Comparison of ENCODE assay signal across 30 cellular contexts in genomic region chr1:42155362-42155761, GRCh38. TPM values are rescaled to one million over a fixed set of nuclear protein-coding genes. Genes with fewer than 3 reads are reported as not detected.
DNase-seq lines count a peak whose midpoint lies in the region; ATAC-seq and TF ChIP-seq lines count a peak whose summit lies in the region.
"Had no signal": no experiment of that assay in that cellular context is flagged by ENCODE, and none has a peak within 500 bp of the region (broad histone marks: within the 10 kb centered on the region; RNA-seq: fewer than 3 reads in every experiment).

No MANE protein-coding gene starts in this region.

- H2AFZ ChIP-seq in neural progenitor cell (replicated peaks): no peak overlapping the region

- no peak overlapping the region for H3K4me3 Mint-ChIP-seq in endodermal cell
- no peak overlapping the region for H3K4me3 Mint-ChIP-seq in neural progenitor cell
- H3K4me3 Mint-ChIP-seq: CD14-positive monocyte; CD4-positive, alpha-beta memory T cell; CD4-positive, CD25-positive, alpha-beta regulatory T cell; CD8-positive, alpha-beta memory T cell had no signal

- ATAC-seq in upper lobe of right lung (no peak), GM18870 (IDR thresholded peaks at IDR 0.05; ENCODE audit: unreplicated experiment) (no peak), GM19397 (IDR thresholded peaks at IDR 0.05; ENCODE audit: unreplicated experiment) (no peak)
- ATAC-seq: GM12878 had no signal

- no peaks in the 10 kb centered on the region for H3K36me3 Mint-ChIP-seq in endodermal cell (ENCODE audit: low read depth)
- no peaks in the 10 kb centered on the region for H3K36me3 Mint-ChIP-seq in neural progenitor cell
- H3K36me3 Mint-ChIP-seq: CD14-positive monocyte; CD4-positive, alpha-beta memory T cell; CD4-positive, CD25-positive, alpha-beta regulatory T cell had no signal

- no peak overlapping the region for H3K27ac ChIP-seq in endodermal cell (ENCODE audit: low read depth, low read length)
- no peak overlapping the region for H3K27ac ChIP-seq in neural progenitor cell
- no peak overlapping the region for H3K27ac ChIP-seq in sigmoid colon
- no peak overlapping the region for H3K27ac ChIP-seq in upper lobe of right lung
- H3K27ac ChIP-seq in dorsolateral prefrontal cortex: no peak overlapping the region
- H3K27ac ChIP-seq: BLaER1 had no signal

- no peak overlapping the region for H3K4me3 ChIP-seq in endodermal cell (ENCODE audit: low read length)
- H3K4me3 ChIP-seq in neural progenitor cell: no peak overlapping the region
- H3K4me3 ChIP-seq in sigmoid colon: no peak overlapping the region
- H3K4me3 ChIP-seq in upper lobe of right lung: no peak overlapping the region
- H3K4me3 ChIP-seq in dorsolateral prefrontal cortex: no peak overlapping the region
- H3K4me3 ChIP-seq: BLaER1, GM12878 had no signal

- H3K9me3 Mint-ChIP-seq in endodermal cell: no peaks in the 10 kb centered on the region
- no peaks in the 10 kb centered on the region for H3K9me3 Mint-ChIP-seq in neural progenitor cell
- H3K9me3 Mint-ChIP-seq: CD8-positive, alpha-beta memory T cell had no signal

- H3K4me1 ChIP-seq in endodermal cell (ENCODE audit: control insufficient read depth, insufficient read depth, low read length) (no peaks in the 10 kb centered on the region), neural progenitor cell (no peaks in the 10 kb centered on the region), sigmoid colon (no peaks in the 10 kb centered on the region), upper lobe of right lung (no peaks in the 10 kb centered on the region)
- H3K4me1 ChIP-seq: BE2C, BLaER1 had no signal

- DNase-seq in endodermal cell (peak; percentile 31), neural progenitor cell (ENCODE audit: low spot score) (no peak), sigmoid colon (peak; percentile 32), upper lobe of right lung (peak; percentile 46), NCI-H510A treated with DMSO at 0.1 percent for 48 hours (lab: John Stamatoyannopoulos, UW) (no peak), dorsolateral prefrontal cortex (no peak)
- DNase-seq: 8988T; ACHN; BE2C; C1 segment of cervical spinal cord; CD4-positive, alpha-beta memory T cell; CD4-positive, CD25-positive, alpha-beta regulatory T cell; CD8-positive, alpha-beta memory T cell; COR-L47; DMS 273 treated with DMSO at 0.1 percent for 48 hours; DMS153; DMS53; DMS79; DND-41; EL; GDM1 had no signal

- H4K20me1 ChIP-seq in neural progenitor cell (ENCODE audit: low read depth): no peaks in the 10 kb centered on the region
- H4K20me1 ChIP-seq: BLaER1 had no signal

- intact Hi-C loops in sigmoid colon (cut with DNase I) (no loop called here), upper lobe of right lung (cut with DNase I) (no loop called here), dorsolateral prefrontal cortex (cut with DNase I) (no loop called here)

- no peak for TF ChIP-seq EP300 in sigmoid colon (IDR thresholded peaks at IDR 0.05)

- H3K27me3 Mint-ChIP-seq in endodermal cell (ENCODE audit: insufficient read depth) (peaks cover 11% of the 10 kb centered on the region), neural progenitor cell (ENCODE audit: insufficient read depth, low read depth) (peaks cover 8% of the 10 kb centered on the region)

- H3K9ac ChIP-seq in endodermal cell (ENCODE audit: extremely low read depth, low read length, poor library complexity, severe bottlenecking) (no peak overlapping the region), neural progenitor cell (no peak overlapping the region)
- H3K9ac ChIP-seq: BLaER1 had no signal

- no peaks in the 10 kb centered on the region for H3K4me1 Mint-ChIP-seq in endodermal cell
- no peaks in the 10 kb centered on the region for H3K4me1 Mint-ChIP-seq in neural progenitor cell

- WGBS in endodermal cell (ENCODE audit: insufficient coverage in 1 of 2, insufficient read length in 1 of 2), 2 experiments: 93 to 100% methylated on average over 8 to 12 of the region's 12 CpGs
- WGBS in sigmoid colon, 2 donors: 92 to 94% methylated on average over 12 of the region's 12 CpGs

- no peak overlapping the region for H3K4me2 ChIP-seq in neural progenitor cell
- H3K4me2 ChIP-seq: BLaER1 had no signal

- H3F3A ChIP-seq in neural progenitor cell (ENCODE audit: low read depth): no peaks in the 10 kb centered on the region

- H3K27me3 ChIP-seq in endodermal cell (ENCODE audit: control insufficient read depth, insufficient read depth, low read length, poor library complexity, severe bottlenecking) (no peaks in the 10 kb centered on the region), neural progenitor cell (no peaks in the 10 kb centered on the region), sigmoid colon (no peaks in the 10 kb centered on the region), upper lobe of right lung (no peaks in the 10 kb centered on the region), dorsolateral prefrontal cortex (no peaks in the 10 kb centered on the region)
- H3K27me3 ChIP-seq: BE2C, BLaER1 had no signal

- no peak overlapping the region for H3K27ac Mint-ChIP-seq in endodermal cell
- peak overlapping the region; percentile 46 for H3K27ac Mint-ChIP-seq in neural progenitor cell
- H3K27ac Mint-ChIP-seq: CD4-positive, alpha-beta memory T cell; CD4-positive, CD25-positive, alpha-beta regulatory T cell; CD8-positive, alpha-beta memory T cell had no signal

- no peaks in the 10 kb centered on the region for H3K9me3 ChIP-seq in endodermal cell (ENCODE audit: control insufficient read depth, low read length)
- no peaks in the 10 kb centered on the region for H3K9me3 ChIP-seq in neural progenitor cell (ENCODE audit: low read depth)
- H3K9me3 ChIP-seq in sigmoid colon: peaks cover 0 to 3% (median 0%) of the 10 kb centered on the region in 4 donors
- H3K9me3 ChIP-seq in upper lobe of right lung: no peaks in the 10 kb centered on the region
- H3K9me3 ChIP-seq: BE2C had no signal

- TF ChIP-seq CTCF in endodermal cell (conservative IDR thresholded peaks at IDR 0.05): no peak
- no peak for TF ChIP-seq CTCF in neural progenitor cell (IDR thresholded peaks at IDR 0.05)
- no peak for TF ChIP-seq CTCF in sigmoid colon (IDR thresholded peaks at IDR 0.05)
- no peak for TF ChIP-seq CTCF in upper lobe of right lung (IDR thresholded peaks at IDR 0.05)
- no peak for TF ChIP-seq CTCF in dorsolateral prefrontal cortex (IDR thresholded peaks at IDR 0.05 in 54 of 56, conservative IDR thresholded peaks at IDR 0.05 in 2 of 56; ENCODE audit: low read depth in 1 of 56, partially characterized antibody in 56 of 56)

- TF ChIP-seq POLR2A in sigmoid colon (IDR thresholded peaks at IDR 0.05): no peak

- H3K79me2 ChIP-seq in neural progenitor cell (ENCODE audit: low read depth): no peaks in the 10 kb centered on the region

- H3K36me3 ChIP-seq in endodermal cell (ENCODE audit: control insufficient read depth, insufficient read depth, low read length) (no peaks in the 10 kb centered on the region), neural progenitor cell (no peaks in the 10 kb centered on the region), sigmoid colon (no peaks in the 10 kb centered on the region), upper lobe of right lung (no peaks in the 10 kb centered on the region)
- H3K36me3 ChIP-seq: BE2C, BLaER1 had no signal

RNA-seq across cellular contexts. Expression of gene GUCA2B, which starts 2.2 kb away (rescaled TPM):
- total RNA-seq in endodermal cell (not detected), neural progenitor cell (ENCODE audit: low replicate concordance) (not detected in 2 replicates), sigmoid colon (1 to 10 TPM in 1 of 4 donors, not detected in 3; 6.7 TPM), upper lobe of right lung (not detected), dorsolateral prefrontal cortex (not detected)
- polyA plus RNA-seq in endodermal cell (2013, experiment 1 of 2): not detected
- polyA plus RNA-seq in endodermal cell (2013, experiment 2 of 2): not detected
- polyA plus RNA-seq in sigmoid colon: 100 to 1,000 TPM; 168 to 874 (median 480) TPM
- total RNA-seq: A673; CD4-positive, alpha-beta memory T cell; CD4-positive, CD25-positive, alpha-beta regulatory T cell; CD8-positive, alpha-beta memory T cell; Daoy; G401; GM12878 had no signal
- polyA plus RNA-seq: AG04450; CD14-positive monocyte; CD4-positive, alpha-beta memory T cell; CD4-positive, CD25-positive, alpha-beta regulatory T cell; CD8-positive, alpha-beta memory T cell; GM12878 had no signal

RNA-seq across cellular contexts. Expression of gene GUCA2A, which starts 9.2 kb away (rescaled TPM):
- total RNA-seq in endodermal cell (1 to 10 TPM in 1 of 2 donors, not detected in 1; 1.9 TPM), neural progenitor cell (ENCODE audit: low replicate concordance) (not detected in 2 replicates), sigmoid colon (1 to 10 TPM in 1 of 4 donors, not detected in 3; 2.2 TPM), upper lobe of right lung (not detected), dorsolateral prefrontal cortex (not detected)
- 1.1 TPM for polyA plus RNA-seq in endodermal cell (2013, experiment 1 of 2)
- 0.95 TPM for polyA plus RNA-seq in endodermal cell (2013, experiment 2 of 2)
- polyA plus RNA-seq in sigmoid colon: 100 to 1,000 TPM; 476 to 950 (median 570) TPM
- total RNA-seq: A673; CD4-positive, alpha-beta memory T cell; CD4-positive, CD25-positive, alpha-beta regulatory T cell; CD8-positive, alpha-beta memory T cell; Daoy; G401; GM12878 had no signal
- polyA plus RNA-seq: AG04450; CD14-positive monocyte; CD4-positive, alpha-beta memory T cell; CD4-positive, CD25-positive, alpha-beta regulatory T cell; CD8-positive, alpha-beta memory T cell; GM12878 had no signal

Comparison
In these comparisons a context has a peak if more than half of its experiments do, and no peak if none do; other contexts are left out.
1. DNase-seq: peak in endodermal cell (single experiment), sigmoid colon (single experiment) and upper lobe of right lung (single experiment); none in neural progenitor cell (single experiment), NCI-H510A treated with DMSO at 0.1 percent for 48 hours (single experiment) and dorsolateral prefrontal cortex (0 of 10).